1 cellular context compared by ENCODE assay signal in the genomic region with DNA sequence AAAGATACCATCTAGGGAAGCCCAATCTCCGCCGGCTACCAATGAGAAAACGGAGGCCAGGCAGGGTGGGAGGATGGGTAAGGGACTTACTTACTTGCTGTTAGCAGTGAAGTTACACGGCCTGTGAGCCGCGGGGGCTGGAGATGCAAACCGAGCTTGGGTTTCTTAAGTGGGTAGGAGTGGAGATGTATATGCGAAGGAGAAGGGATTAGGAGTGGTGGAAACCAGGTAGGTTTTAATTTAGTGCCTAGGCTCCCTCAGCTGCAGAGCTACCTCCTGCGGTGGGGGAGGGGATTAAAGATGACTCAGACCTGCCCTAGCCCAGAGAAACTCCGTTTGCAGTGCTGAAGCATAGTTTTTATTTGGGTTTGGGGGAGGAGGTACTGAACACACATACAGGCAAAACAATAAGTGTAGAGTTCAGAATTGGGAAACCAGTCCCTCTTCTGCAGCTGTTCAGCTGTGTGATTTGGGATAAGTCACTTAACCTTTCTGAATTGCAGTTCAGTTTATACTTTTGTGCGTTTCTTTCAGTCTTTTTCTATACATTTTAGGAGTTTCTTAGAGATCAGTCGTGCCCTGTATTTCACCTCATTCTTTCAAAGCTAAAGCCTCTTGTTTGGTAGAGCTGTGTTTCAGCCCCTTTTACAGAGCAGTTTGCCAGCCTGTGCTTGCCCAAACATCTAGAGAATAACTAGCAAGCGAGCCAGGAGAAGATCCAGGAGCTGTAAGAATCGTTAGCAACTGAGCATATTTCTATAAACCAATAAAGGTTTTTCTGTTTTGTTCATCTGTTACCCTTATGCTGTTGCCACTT.
A peak's percentile ranks its signal among the peaks of the same experiment; 100 is the strongest.
TF ChIP-seq lines count a peak whose summit lies in the region.

No MANE protein-coding gene starts in this region.

TF ChIP-seq in K562, 482 proteins besides CTCF, POLR2A, EP300 and RAD21 (continued from another document):
- TF ChIP-seq, protein P1, sequence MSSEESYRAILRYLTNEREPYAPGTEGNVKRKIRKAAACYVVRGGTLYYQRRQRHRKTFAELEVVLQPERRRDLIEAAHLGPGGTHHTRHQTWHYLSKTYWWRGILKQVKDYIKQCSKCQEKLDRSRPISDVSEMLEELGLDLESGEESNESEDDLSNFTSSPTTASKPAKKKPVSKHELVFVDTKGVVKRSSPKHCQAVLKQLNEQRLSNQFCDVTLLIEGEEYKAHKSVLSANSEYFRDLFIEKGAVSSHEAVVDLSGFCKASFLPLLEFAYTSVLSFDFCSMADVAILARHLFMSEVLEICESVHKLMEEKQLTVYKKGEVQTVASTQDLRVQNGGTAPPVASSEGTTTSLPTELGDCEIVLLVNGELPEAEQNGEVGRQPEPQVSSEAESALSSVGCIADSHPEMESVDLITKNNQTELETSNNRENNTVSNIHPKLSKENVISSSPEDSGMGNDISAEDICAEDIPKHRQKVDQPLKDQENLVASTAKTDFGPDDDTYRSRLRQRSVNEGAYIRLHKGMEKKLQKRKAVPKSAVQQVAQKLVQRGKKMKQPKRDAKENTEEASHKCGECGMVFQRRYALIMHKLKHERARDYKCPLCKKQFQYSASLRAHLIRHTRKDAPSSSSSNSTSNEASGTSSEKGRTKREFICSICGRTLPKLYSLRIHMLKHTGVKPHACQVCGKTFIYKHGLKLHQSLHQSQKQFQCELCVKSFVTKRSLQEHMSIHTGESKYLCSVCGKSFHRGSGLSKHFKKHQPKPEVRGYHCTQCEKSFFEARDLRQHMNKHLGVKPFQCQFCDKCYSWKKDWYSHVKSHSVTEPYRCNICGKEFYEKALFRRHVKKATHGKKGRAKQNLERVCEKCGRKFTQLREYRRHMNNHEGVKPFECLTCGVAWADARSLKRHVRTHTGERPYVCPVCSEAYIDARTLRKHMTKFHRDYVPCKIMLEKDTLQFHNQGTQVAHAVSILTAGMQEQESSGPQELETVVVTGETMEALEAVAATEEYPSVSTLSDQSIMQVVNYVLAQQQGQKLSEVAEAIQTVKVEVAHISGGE (CRISPR knock-in tag; IDR thresholded peaks at IDR 0.05) = no peak
- TF ChIP-seq ZNF197 (CRISPR knock-in tag; IDR thresholded peaks at IDR 0.05; ENCODE audit: low read depth) (no peak), FOXA1 (IDR thresholded peaks at IDR 0.05; ENCODE audit: borderline replicate concordance) (no peak), HCFC1 (IDR thresholded peaks at IDR 0.05; ENCODE audit: low read depth, low read length) (no peak), ZNF140 (CRISPR knock-in tag; IDR thresholded peaks at IDR 0.05) (no peak), CCNT2 (IDR thresholded peaks at IDR 0.05; ENCODE audit: borderline replicate concordance, extremely low read depth, insufficient read length, low read depth, low read length) (peak; percentile 43), ZEB2 (IDR thresholded peaks at IDR 0.05) (peak; percentile 75), ZNF212 (CRISPR knock-in tag; IDR thresholded peaks at IDR 0.05) (no peak), SP2 (IDR thresholded peaks at IDR 0.05; ENCODE audit: extremely low read depth, low read depth, low read length, poor library complexity, severe bottlenecking) (no peak), ZNF764 (CRISPR knock-in tag; IDR thresholded peaks at IDR 0.05; ENCODE audit: low read depth) (no peak), FOXK1 (CRISPR knock-in tag; IDR thresholded peaks at IDR 0.05; ENCODE audit: borderline replicate concordance) (no peak)
- TF ChIP-seq, protein P2, sequence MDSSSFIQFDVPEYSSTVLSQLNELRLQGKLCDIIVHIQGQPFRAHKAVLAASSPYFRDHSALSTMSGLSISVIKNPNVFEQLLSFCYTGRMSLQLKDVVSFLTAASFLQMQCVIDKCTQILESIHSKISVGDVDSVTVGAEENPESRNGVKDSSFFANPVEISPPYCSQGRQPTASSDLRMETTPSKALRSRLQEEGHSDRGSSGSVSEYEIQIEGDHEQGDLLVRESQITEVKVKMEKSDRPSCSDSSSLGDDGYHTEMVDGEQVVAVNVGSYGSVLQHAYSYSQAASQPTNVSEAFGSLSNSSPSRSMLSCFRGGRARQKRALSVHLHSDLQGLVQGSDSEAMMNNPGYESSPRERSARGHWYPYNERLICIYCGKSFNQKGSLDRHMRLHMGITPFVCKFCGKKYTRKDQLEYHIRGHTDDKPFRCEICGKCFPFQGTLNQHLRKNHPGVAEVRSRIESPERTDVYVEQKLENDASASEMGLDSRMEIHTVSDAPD (CRISPR knock-in tag; IDR thresholded peaks at IDR 0.05) = no peak
- TF ChIP-seq, protein P3, sequence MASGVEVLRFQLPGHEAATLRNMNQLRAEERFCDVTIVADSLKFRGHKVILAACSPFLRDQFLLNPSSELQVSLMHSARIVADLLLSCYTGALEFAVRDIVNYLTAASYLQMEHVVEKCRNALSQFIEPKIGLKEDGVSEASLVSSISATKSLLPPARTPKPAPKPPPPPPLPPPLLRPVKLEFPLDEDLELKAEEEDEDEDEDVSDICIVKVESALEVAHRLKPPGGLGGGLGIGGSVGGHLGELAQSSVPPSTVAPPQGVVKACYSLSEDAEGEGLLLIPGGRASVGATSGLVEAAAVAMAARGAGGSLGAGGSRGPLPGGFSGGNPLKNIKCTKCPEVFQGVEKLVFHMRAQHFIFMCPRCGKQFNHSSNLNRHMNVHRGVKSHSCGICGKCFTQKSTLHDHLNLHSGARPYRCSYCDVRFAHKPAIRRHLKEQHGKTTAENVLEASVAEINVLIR (CRISPR knock-in tag; IDR thresholded peaks at IDR 0.05) = no peak
- TF ChIP-seq, protein P4, sequence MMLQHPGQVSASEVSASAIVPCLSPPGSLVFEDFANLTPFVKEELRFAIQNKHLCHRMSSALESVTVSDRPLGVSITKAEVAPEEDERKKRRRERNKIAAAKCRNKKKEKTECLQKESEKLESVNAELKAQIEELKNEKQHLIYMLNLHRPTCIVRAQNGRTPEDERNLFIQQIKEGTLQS (IDR thresholded peaks at IDR 0.05) = peak; percentile 95
- TF ChIP-seq, protein P4 (CRISPR knock-in tag; conservative IDR thresholded peaks at IDR 0.05) = no peak; the same call in 1 of the 2 replicates
